ENCODE assay signal across 18 cellular contexts in the genomic region with DNA sequence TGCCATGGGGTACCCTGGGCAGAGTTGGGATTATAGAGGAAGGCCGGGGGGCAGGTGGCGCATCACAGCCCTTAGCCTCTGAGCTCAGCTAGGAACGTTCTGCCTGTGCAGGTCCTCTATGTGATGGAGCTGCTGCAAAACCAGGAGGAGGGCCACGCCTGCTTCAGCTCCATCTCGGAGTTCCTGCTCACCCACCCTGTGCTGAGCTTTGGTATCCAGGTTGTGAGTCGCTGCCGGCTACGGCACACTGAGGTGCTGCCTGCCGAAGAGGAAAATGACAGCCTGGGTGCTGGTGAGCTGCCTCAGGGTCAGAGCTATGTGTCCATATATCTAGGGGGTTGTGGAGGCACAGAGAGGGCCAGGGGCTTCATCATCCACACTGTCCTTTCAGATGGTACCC. TPM values are rescaled to one million over a fixed set of nuclear protein-coding genes. Genes with fewer than 3 reads are reported as not detected.
A peak's percentile ranks its signal among the peaks of the same experiment; 100 is the strongest.
DNase-seq lines count a peak whose midpoint lies in the region; ATAC-seq and TF ChIP-seq lines count a peak whose summit lies in the region.
"Had no signal": no experiment of that assay in that cellular context is flagged by ENCODE, and none has a peak within 500 bp of the region (broad histone marks: within the 10 kb centered on the region; RNA-seq: fewer than 3 reads in every experiment).

No MANE protein-coding gene starts in this region.

- no peak for TF ChIP-seq CTCF in brain microvascular endothelial cell (IDR thresholded peaks at IDR 0.05; ENCODE audit: low read depth, low read length, missing control alignments)

- no peaks in the 10 kb centered on the region for H3K27me3 Mint-ChIP-seq in stimulated activated naive CD8-positive, alpha-beta T cell treated with anti-CD3 and anti-CD28 coated beads, Interleukin-15, amount 100 ng/mL, for 72 hours
- no peaks in the 10 kb centered on the region for H3K27me3 Mint-ChIP-seq in T-helper 17 cell
- H3K27me3 Mint-ChIP-seq: B cell; CD4-positive, alpha-beta T cell had no signal

- H3K9me3 Mint-ChIP-seq in stimulated activated naive CD8-positive, alpha-beta T cell treated with anti-CD3 and anti-CD28 coated beads, Interleukin-15, amount 100 ng/mL, for 72 hours: no peaks in the 10 kb centered on the region
- H3K9me3 Mint-ChIP-seq: CD4-positive, alpha-beta T cell; CD8-positive, alpha-beta T cell had no signal

- peak overlapping the region; percentile 32 to 48 for H3K27ac Mint-ChIP-seq in stimulated activated naive CD8-positive, alpha-beta T cell treated with anti-CD3 and anti-CD28 coated beads, Interleukin-15, amount 100 ng/mL, for 72 hours
- H3K27ac Mint-ChIP-seq in T-helper 17 cell: peak overlapping the region; percentile 27
- H3K27ac Mint-ChIP-seq: B cell; CD4-positive, alpha-beta T cell; CD8-positive, alpha-beta T cell had no signal

- no peak overlapping the region for H3K4me3 Mint-ChIP-seq in stimulated activated naive CD8-positive, alpha-beta T cell treated with anti-CD3 and anti-CD28 coated beads, Interleukin-15, amount 100 ng/mL, for 72 hours
- no peak overlapping the region for H3K4me3 Mint-ChIP-seq in T-helper 17 cell
- H3K4me3 Mint-ChIP-seq: B cell; CD4-positive, alpha-beta T cell; CD8-positive, alpha-beta T cell had no signal

- no peak for ATAC-seq in stimulated activated naive CD8-positive, alpha-beta T cell treated with anti-CD3 and anti-CD28 coated beads, Interleukin-15, amount 100 ng/mL, for 72 hours
- no peak for ATAC-seq in stimulated activated naive CD8-positive, alpha-beta T cell treated with anti-CD3 and anti-CD28 coated beads, Interleukin-15, Interleukin-2, amounts not matched to agents 100 U/mL and 50 U/mL, for 24 hours
- no peak for ATAC-seq in T-helper 17 cell
- ATAC-seq: A549; CD8-positive, alpha-beta T cell had no signal

- H3K4me1 Mint-ChIP-seq in stimulated activated naive CD8-positive, alpha-beta T cell treated with anti-CD3 and anti-CD28 coated beads, Interleukin-15, amount 100 ng/mL, for 72 hours: peaks cover 25% of the 10 kb centered on the region
- peaks cover 19% of the 10 kb centered on the region for H3K4me1 Mint-ChIP-seq in T-helper 17 cell

- H3K36me3 Mint-ChIP-seq in T-helper 17 cell (ENCODE audit: low read depth): no peaks in the 10 kb centered on the region

- H3K36me3 ChIP-seq in brain microvascular endothelial cell (replicated peaks): peaks cover 79% of the 10 kb centered on the region

- no peak overlapping the region for H3K27ac ChIP-seq in brain microvascular endothelial cell
- H3K27ac ChIP-seq: 22Rv1; A549; BLaER1 treated with 17β-estradiol and CSF1 and Interleukin-3, amounts not matched to agents 10 nM and 100 nM; C4-2B had no signal

- DNase-seq in stimulated activated naive CD8-positive, alpha-beta T cell treated with anti-CD3 and anti-CD28 coated beads, Interleukin-15, amount 100 ng/mL, for 72 hours: no peak
- no peak for DNase-seq in stimulated activated naive CD8-positive, alpha-beta T cell treated with anti-CD3 and anti-CD28 coated beads, Interleukin-15, Interleukin-2, amounts not matched to agents 100 U/mL and 50 U/mL, for 24 hours
- DNase-seq in T-helper 17 cell (no peak), brain microvascular endothelial cell (no peak), DMS53 treated with DMSO at 0.1 percent for 48 hours (lab: John Stamatoyannopoulos, UW; ENCODE audit: unreplicated experiment) (no peak)
- DNase-seq: AML-193; Caco-2; Calu3; CD4-positive, alpha-beta T cell; CD8-positive, alpha-beta T cell; DMS79 treated with DMSO at 0.1 percent for 48 hours; GF-D8 had no signal

- in situ Hi-C loops in brain microvascular endothelial cell (cut with HindIII; ENCODE audit: low pct_ligation_motif_present, low sequenced_read_pairs): no loop called here

- H3K4me3 ChIP-seq in brain microvascular endothelial cell (ENCODE audit: low read depth, low read length): no peak overlapping the region
- H3K4me3 ChIP-seq: A549; BLaER1 treated with 17β-estradiol and CSF1 and Interleukin-3, amounts not matched to agents 10 nM and 100 nM had no signal

- H3K9me3 ChIP-seq in T-helper 17 cell (ENCODE audit: control insufficient read depth, low read length, poor library complexity, severe bottlenecking): no peaks in the 10 kb centered on the region
- H3K9me3 ChIP-seq: A549; BLaER1 treated with 17β-estradiol and CSF1 and Interleukin-3, amounts not matched to agents 10 nM and 100 nM; Caco-2 had no signal

- H3K27me3 ChIP-seq in brain microvascular endothelial cell (replicated peaks): no peaks in the 10 kb centered on the region
- H3K27me3 ChIP-seq: BLaER1 treated with 17β-estradiol and CSF1 and Interleukin-3, amounts not matched to agents 10 nM and 100 nM had no signal

RNA-seq across cellular contexts. Expression of gene NRN1L, which starts 5.8 kb away (rescaled TPM):
- total RNA-seq in T-helper 17 cell: 1 to 10 TPM; 2.5 to 2.6 TPM
- total RNA-seq: A172, Calu3 had no signal

RNA-seq across cellular contexts. Expression of gene EDC4, which starts 6.0 kb away (rescaled TPM):
- 100 to 1,000 TPM in 1 of 2 donors, 10 to 100 TPM in 1; 99.0 to 105 TPM for total RNA-seq in T-helper 17 cell

RNA-seq across cellular contexts. Expression of gene PSKH1, which starts 14.2 kb away (rescaled TPM):
- total RNA-seq in T-helper 17 cell: 10 to 100 TPM; 14.5 to 15.5 TPM

RNA-seq across cellular contexts. Expression of gene CENPT, which starts 31.4 kb away (rescaled TPM):
- total RNA-seq in T-helper 17 cell: 10 to 100 TPM; 75.3 to 77.0 TPM

RNA-seq across cellular contexts. Expression of gene NUTF2, which starts 32.1 kb away (rescaled TPM):
- total RNA-seq in T-helper 17 cell: 10 to 100 TPM; 46.6 to 66.8 TPM
